In genomic region chr7:107492875-107493274, GRCh38 we compare ENCODE assay signal across 28 cellular contexts. TPM values are rescaled to one million over a fixed set of nuclear protein-coding genes. Genes with fewer than 3 reads are reported as not detected.
"Had no signal": no experiment of that assay in that cellular context is flagged by ENCODE, and none has a peak within 500 bp of the region (broad histone marks: within the 10 kb centered on the region; RNA-seq: fewer than 3 reads in every experiment).

No MANE protein-coding gene starts in this region.

- ATAC-seq: stimulated activated effector memory CD8-positive, alpha-beta T cell treated with anti-CD3 and anti-CD28 coated beads, Interleukin-12 subunit alpha, Interleukin-12 subunit beta, amount 100 ng/mL, for 72 hours; stimulated activated memory B cell treated with anti-CD40 and anti-IgM and Interleukin-4, amounts not matched to agents 10 μg/mL and 1 μg/mL and 100 μg/mL, for 72 hours; stimulated activated naive B cell treated with anti-CD40 and anti-IgM and Interleukin-4, amounts not matched to agents 10 μg/mL and 1 μg/mL and 100 μg/mL, for 72 hours; stimulated activated naive CD8-positive, alpha-beta T cell treated with anti-CD3 and anti-CD28 coated beads, Interleukin-15, amount 100 ng/mL, for 72 hours; stimulated activated naive CD8-positive, alpha-beta T cell treated with anti-CD3 and anti-CD28 coated beads, Interleukin-15, Interleukin-2, amounts not matched to agents 100 U/mL and 50 U/mL, for 24 hours; upper lobe of right lung had no signal

- DNase-seq: stimulated activated CD4-positive, alpha-beta T cell treated with anti-CD3 and anti-CD28 coated beads, Interleukin-2, amount 100 ng/mL, for 48 hours; stimulated activated CD4-positive, alpha-beta T cell treated with anti-CD3 and anti-CD28 coated beads, Interleukin-4, amount 100 ng/mL, for 1 hour; stimulated activated CD4-positive, alpha-beta T cell treated with anti-CD3 and anti-CD28 coated beads, Interleukin-4, amount 100 ng/mL, for 24 hours; stimulated activated CD4-positive, alpha-beta T cell treated with anti-CD3 and anti-CD28 coated beads, Interleukin-4, amount 100 ng/mL, for 4 hours; stimulated activated CD8-positive, alpha-beta memory T cell treated with anti-CD3 and anti-CD28 coated beads, Interleukin-4, amount 100 ng/mL, for 48 hours; stimulated activated naive B cell treated with anti-CD40 and anti-IgM and Interleukin-4, amounts not matched to agents 10 μg/mL and 1 μg/mL and 100 μg/mL, for 72 hours; stimulated activated naive CD4-positive, alpha-beta T cell; stimulated activated naive CD4-positive, alpha-beta T cell treated with Interleukin-2 at 50 U/mL for 16 hours; stimulated activated naive CD8-positive, alpha-beta T cell treated with anti-CD3 and anti-CD28 coated beads, Interleukin-15, amount 100 ng/mL, for 72 hours; stimulated activated naive CD8-positive, alpha-beta T cell treated with anti-CD3 and anti-CD28 coated beads, Interleukin-15, Interleukin-2, amounts not matched to agents 100 U/mL and 50 U/mL, for 24 hours; stomach; substantia nigra; testis; thyroid gland; tibial artery; transverse colon; trophoblast cell; upper lobe of left lung; upper lobe of right lung; uterus had no signal

- H3K4me1 ChIP-seq: suprapubic skin, testis, thyroid gland, upper lobe of left lung, upper lobe of right lung, uterus, vagina had no signal

- H3K27me3 ChIP-seq: stomach, suprapubic skin, testis, thyroid gland, tibial artery, tibial nerve, transverse colon, upper lobe of left lung, upper lobe of right lung, uterus, vagina had no signal

- H3K9me3 ChIP-seq: stomach, suprapubic skin, testis, thoracic aorta, thyroid gland, tibial artery, tibial nerve, transverse colon, upper lobe of left lung, upper lobe of right lung, uterus, vagina had no signal

- H3K36me3 ChIP-seq: stomach, suprapubic skin, thoracic aorta, thyroid gland, tibial artery, transverse colon, upper lobe of left lung, upper lobe of right lung, uterus, vagina had no signal

- H3K4me3 ChIP-seq: stomach, suprapubic skin, testis, thoracic aorta, thyroid gland, tibial artery, tibial nerve, transverse colon, upper lobe of left lung, upper lobe of right lung, uterus, vagina had no signal

- H3K27ac ChIP-seq: stomach, suprapubic skin, testis, thoracic aorta, thyroid gland, tibial artery, tibial nerve, transverse colon, upper lobe of left lung, upper lobe of right lung, uterus, vagina had no signal

RNA-seq across cellular contexts. Expression of gene GPR22, which starts 23.0 kb away (rescaled TPM):
- total RNA-seq: subcutaneous adipose tissue, suprapubic skin, testis, thoracic aorta, thyroid gland, tibial nerve, upper lobe of left lung, upper lobe of right lung, ureter had no signal
